8 cellular contexts compared by ENCODE assay signal in genomic region chr21:17819114-17819877, GRCh38. TPM values are rescaled to one million over a fixed set of nuclear protein-coding genes. Genes with fewer than 3 reads are reported as not detected.
DNase-seq lines count a peak whose midpoint lies in the region; ATAC-seq and TF ChIP-seq lines count a peak whose summit lies in the region.

Gene C21orf91 (minus strand): TSS chr21:17819356. CDS start chr21:17818318, 1,038 bp downstream.

- 2% methylated on average over 8 of the region's 78 CpGs for WGBS in mammary epithelial cell (ENCODE audit: low coverage, missing lambda C conversion rate)
- 0 to 1% (median 1%) methylated on average over 34 to 78 of the region's 78 CpGs for WGBS in spleen, 5 donors

- H3K9ac ChIP-seq in mammary epithelial cell (ENCODE audit: insufficient read depth, low read length): peak within 1 kb of the TSS; percentile 87

- peaks cover 12% of the 10 kb centered on the region for H3K79me2 ChIP-seq in ACC112 (ENCODE audit: control insufficient read depth, insufficient read depth, low read length, unreplicated experiment)
- peaks cover 42% of the 10 kb centered on the region for H3K79me2 ChIP-seq in mammary epithelial cell (ENCODE audit: insufficient read depth, low read length)

- H3K4me3 ChIP-seq in ACC112 (ENCODE audit: low read depth, low read length): peak within 1 kb of the TSS; percentile 95
- H3K4me3 ChIP-seq in WI38 (ENCODE audit: low read depth, low read length): peak within 1 kb of the TSS; percentile 91
- H3K4me3 ChIP-seq in mammary epithelial cell (replicated peaks in 1 of 3; ENCODE audit: insufficient read depth in 1 of 3, low read depth in 2 of 3, low read length in 3 of 3): peak within 1 kb of the TSS; percentile 74 to 95 (median 95)
- peak within 1 kb of the TSS; percentile 48 to 89 (median 80) for H3K4me3 ChIP-seq in spleen

- DNase-seq in NCI-H2171 treated with DMSO at 0.1 percent for 48 hours (lab: John Stamatoyannopoulos, UW) (peak; percentile 89), mammary epithelial cell (peak; percentile 79), inferior parietal cortex (ENCODE audit: extremely low spot score) (peak; percentile 83), spleen (peak; percentile 96)

- CTCF ChIA-PET in mammary epithelial cell (lab: Charles Lee; ENCODE audit: low non-redundant PET): no interaction called here

- no peaks in the 10 kb centered on the region for H3K27me3 ChIP-seq in ACC112 (ENCODE audit: insufficient read depth, low read length)
- H3K27me3 ChIP-seq in mammary epithelial cell (ENCODE audit: insufficient read depth, low read length): no peaks in the 10 kb centered on the region
- H3K27me3 ChIP-seq in spleen (replicated peaks in 1 of 7): no peaks in the 10 kb centered on the region

- intact Hi-C loops in mammary epithelial cell (cut with micrococcal nuclease) (loop anchor here (1.0 to 10.0 kb wide), 5 partner anchors 30 to 204 kb away; partner anchors contain the start of gene BTG3), spleen (cut with DNase I; ENCODE audit: low total_unique reads) (no loop called here)

- peak; percentile 20 to 90 (median 84) for TF ChIP-seq POLR2A in spleen (IDR thresholded peaks at IDR 0.05)

- no peaks in the 10 kb centered on the region for H3K9me3 ChIP-seq in mammary epithelial cell (replicated peaks; ENCODE audit: insufficient read depth, low read length)
- no peaks in the 10 kb centered on the region for H3K9me3 ChIP-seq in spleen

- no TSS peak for BruUV-seq in mammary epithelial cell (replicated peaks; lab: Mats Ljungman, UMichigan)

- H3K27ac ChIP-seq in ACC112 (ENCODE audit: low read depth, low read length): peak within 1 kb of the TSS; percentile 65
- peak within 1 kb of the TSS; percentile 86 for H3K27ac ChIP-seq in mammary epithelial cell (ENCODE audit: insufficient read depth, low read depth, low read length)
- peak within 1 kb of the TSS; percentile 89 to 96 (median 95) for H3K27ac ChIP-seq in spleen

- H3K4me2 ChIP-seq in mammary epithelial cell (ENCODE audit: insufficient read depth, low read depth, low read length): peak within 1 kb of the TSS; percentile 91

- ATAC-seq in GM18867 (IDR thresholded peaks at IDR 0.05; ENCODE audit: unreplicated experiment): peak; percentile 86
- ATAC-seq in HG03097 (IDR thresholded peaks at IDR 0.05; ENCODE audit: low FRiP score, unreplicated experiment): peak; percentile 88

- H3K36me3 ChIP-seq in ACC112 (ENCODE audit: insufficient read depth, low read length) (no peaks in the 10 kb centered on the region), mammary epithelial cell (ENCODE audit: insufficient read depth, low read length) (peaks cover 4% of the 10 kb centered on the region), spleen (peaks cover 0 to 24% (median 9%) of the 10 kb centered on the region in 6 donors)

- H2AFZ ChIP-seq in ACC112 (ENCODE audit: low read length, unreplicated experiment) (peak within 1 kb of the TSS; percentile 82), mammary epithelial cell (ENCODE audit: low read depth, low read length) (peak within 1 kb of the TSS; percentile 96)

- H4K20me1 ChIP-seq in mammary epithelial cell (ENCODE audit: insufficient read depth, low read length): no peaks in the 10 kb centered on the region

- peaks cover 10% of the 10 kb centered on the region for H3K4me1 ChIP-seq in ACC112 (ENCODE audit: control insufficient read depth, insufficient read depth, low read length, unreplicated experiment)
- H3K4me1 ChIP-seq in mammary epithelial cell (ENCODE audit: insufficient read depth, low read length): peaks cover 10% of the 10 kb centered on the region
- peaks cover 23 to 59% (median 47%) of the 10 kb centered on the region in 6 donors for H3K4me1 ChIP-seq in spleen

- dilution Hi-C loops in mammary epithelial cell (cut with HindIII; ENCODE audit: low sequenced_read_pairs): no loop called here

- in situ Hi-C loops in mammary epithelial cell (cut with MboI; ENCODE audit: low sequenced_read_pairs in 2 of 2): loop anchor here in 1 of 2 donors (10.0 kb wide), 1 partner anchor 76 kb away; no protein-coding TSS in a partner anchor

- TF ChIP-seq CTCF in WI38 (IDR thresholded peaks at IDR 0.05; ENCODE audit: low read depth, low read length): no peak
- TF ChIP-seq CTCF in mammary epithelial cell (conservative IDR thresholded peaks at IDR 0.05 in 1 of 2, IDR thresholded peaks at IDR 0.05 in 1 of 2; ENCODE audit: extremely low read depth in 1 of 2, insufficient read depth in 1 of 2, low read depth in 1 of 2, low read length in 2 of 2): no peak
- TF ChIP-seq CTCF in spleen (IDR thresholded peaks at IDR 0.05 in 8 of 11, conservative IDR thresholded peaks at IDR 0.05 in 3 of 11): peak in 1 of 11 experiments; percentile 7

RNA-seq across cellular contexts. Expression of gene C21orf91, which starts in this region (rescaled TPM):
- 10 to 100 TPM; 35.2 to 38.9 TPM for total RNA-seq in mammary epithelial cell
- 9.3 TPM for polyA plus RNA-seq in mammary epithelial cell
- 12.6 TPM for polyA minus RNA-seq in mammary epithelial cell
- 10 to 100 TPM; 12.7 to 28.6 (median 23.6) TPM for total RNA-seq in spleen
- 1 to 10 TPM; 4.2 to 5.3 (median 4.6) TPM for polyA plus RNA-seq in spleen

Comparison
In these comparisons a context has a peak if more than half of its experiments do, and no peak if none do; other contexts are left out.
1. Peak in every context shown above with its lines: DNase-seq, ATAC-seq, H3K4me3 ChIP-seq and H3K27ac ChIP-seq.